In the genomic region with DNA sequence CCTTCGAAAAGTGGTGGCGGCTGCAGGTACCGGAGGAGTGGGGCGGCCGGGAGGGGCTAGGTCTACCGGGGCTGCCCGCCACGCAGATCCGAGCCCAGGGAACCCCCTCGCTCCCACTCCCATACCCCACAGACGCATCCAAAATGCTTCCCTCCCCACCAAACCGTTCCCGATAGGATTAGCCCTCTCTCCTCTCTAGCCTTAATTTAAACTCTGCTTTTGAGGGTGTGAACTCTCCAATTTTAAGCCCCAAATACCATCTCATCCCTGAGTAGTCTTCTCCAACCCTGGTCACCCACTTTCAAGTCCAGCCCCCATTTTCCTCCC, we compare ENCODE assay signal across 9 cellular contexts. TPM values are rescaled to one million over a fixed set of nuclear protein-coding genes. Genes with fewer than 3 reads are reported as not detected.
A peak's percentile ranks its signal among the peaks of the same experiment; 100 is the strongest.
DNase-seq lines count a peak whose midpoint lies in the region; ATAC-seq and TF ChIP-seq lines count a peak whose summit lies in the region.
"Had no signal": no experiment of that assay in that cellular context is flagged by ENCODE, and none has a peak within 500 bp of the region (broad histone marks: within the 10 kb centered on the region; RNA-seq: fewer than 3 reads in every experiment).

No MANE protein-coding gene starts in this region.

- H3K27me3 Mint-ChIP-seq in natural killer cell treated with Interleukin-12 subunit alpha and Interleukin-12 subunit beta and Interleukin-15 and Interleukin-18, amount 100 ng/mL, for 72 hours = peaks cover 18 to 25% of the 10 kb centered on the region in 2 donors

- H3K4me1 Mint-ChIP-seq in natural killer cell treated with Interleukin-12 subunit alpha and Interleukin-12 subunit beta and Interleukin-15 and Interleukin-18, amount 100 ng/mL, for 72 hours (ENCODE audit: low read depth in 2 of 2) = peaks cover 27 to 29% of the 10 kb centered on the region in 2 donors

- peaks cover 6% of the 10 kb centered on the region for H3K36me3 Mint-ChIP-seq in natural killer cell treated with Interleukin-12 subunit alpha and Interleukin-12 subunit beta and Interleukin-15 and Interleukin-18, amount 100 ng/mL, for 72 hours

- no peak overlapping the region for H3K27ac ChIP-seq in Karpas-422 (ENCODE audit: low read length)
- H3K27ac ChIP-seq in effector memory CD4-positive, alpha-beta T cell (ENCODE audit: insufficient read depth, low read length, poor library complexity, severe bottlenecking) = peak overlapping the region; percentile 48

- H3K4me2 ChIP-seq in Karpas-422 (ENCODE audit: low read depth, low read length, poor library complexity, severe bottlenecking) = peak overlapping the region; percentile 95

- peak overlapping the region; percentile 81 for H3K4me3 Mint-ChIP-seq in natural killer cell treated with Interleukin-12 subunit alpha and Interleukin-12 subunit beta and Interleukin-15 and Interleukin-18, amount 100 ng/mL, for 72 hours

- no peaks in the 10 kb centered on the region for H3K36me3 ChIP-seq in Karpas-422 (ENCODE audit: insufficient read depth, low read length)
- no peaks in the 10 kb centered on the region for H3K36me3 ChIP-seq in effector memory CD4-positive, alpha-beta T cell (ENCODE audit: control insufficient read depth, insufficient read depth, low read length)

- H3K4me3 ChIP-seq in AG10803 (ENCODE audit: low read length) = peak overlapping the region; percentile 66
- H3K4me3 ChIP-seq in Karpas-422 (ENCODE audit: low read length) = peak overlapping the region; percentile 74; the same call in 1 of the 2 replicates
- peak overlapping the region; percentile 84 for H3K4me3 ChIP-seq in effector memory CD4-positive, alpha-beta T cell (ENCODE audit: insufficient read depth, low read depth, low read length, poor library complexity, severe bottlenecking)

- no peaks in the 10 kb centered on the region for H3K9me2 ChIP-seq in Karpas-422 (replicated peaks; ENCODE audit: insufficient read depth, low read length)

- no peak for TF ChIP-seq CTCF in AG10803 (conservative IDR thresholded peaks at IDR 0.05; ENCODE audit: low read length)

- peak overlapping the region; percentile 69 for H3K9ac ChIP-seq in Karpas-422 (ENCODE audit: low read length)

- no peaks in the 10 kb centered on the region for H3K9me3 Mint-ChIP-seq in natural killer cell treated with Interleukin-12 subunit alpha and Interleukin-12 subunit beta and Interleukin-15 and Interleukin-18, amount 100 ng/mL, for 72 hours

- DNase-seq in AG10803 (ENCODE audit: low read depth) = no peak
- DNase-seq in Karpas-422 = no peak
- DNase-seq in effector memory CD4-positive, alpha-beta T cell = no peak
- no peak for DNase-seq in natural killer cell treated with Interleukin-12 subunit alpha and Interleukin-12 subunit beta and Interleukin-15 and Interleukin-18, amount 100 ng/mL, for 72 hours (ENCODE audit: low spot score)
- no peak for DNase-seq in occipital lobe (lab: John Stamatoyannopoulos, UW)
- DNase-seq in NCI-H524 treated with DMSO at 0.1 percent for 48 hours (lab: John Stamatoyannopoulos, UW) = no peak
- no peak for DNase-seq in stimulated activated naive CD4-positive, alpha-beta T cell treated with Interleukin-2 at 50 U/mL for 16 hours (lab: John Stamatoyannopoulos, UW)
- no peak for DNase-seq in activated CD4-positive, CD25-positive, alpha-beta regulatory T cell treated with anti-CD3 and anti-CD28 coated beads, Interleukin-2, amount 50 U/mL, for 72 hours

- peaks cover 14% of the 10 kb centered on the region for H3K4me1 ChIP-seq in Karpas-422 (ENCODE audit: low read length)
- H3K4me1 ChIP-seq in effector memory CD4-positive, alpha-beta T cell (ENCODE audit: control insufficient read depth, insufficient read depth, low read length, poor library complexity, severe bottlenecking) = peaks cover 5% of the 10 kb centered on the region

- no peaks in the 10 kb centered on the region for H4K20me1 ChIP-seq in Karpas-422 (ENCODE audit: insufficient read depth, low read depth, low read length)

- peak overlapping the region in 1 of 2 donors; percentile 71 for H3K27ac Mint-ChIP-seq in natural killer cell treated with Interleukin-12 subunit alpha and Interleukin-12 subunit beta and Interleukin-15 and Interleukin-18, amount 100 ng/mL, for 72 hours

- peak overlapping the region; percentile 98; the same call in 1 of the 2 replicates for H2AFZ ChIP-seq in Karpas-422 (ENCODE audit: low read length)

- no peak for ATAC-seq in natural killer cell treated with Interleukin-12 subunit alpha and Interleukin-12 subunit beta and Interleukin-15 and Interleukin-18, amount 100 ng/mL, for 72 hours

- H3K9me3 ChIP-seq in Karpas-422 (ENCODE audit: low read length) = no peaks in the 10 kb centered on the region
- no peaks in the 10 kb centered on the region for H3K9me3 ChIP-seq in effector memory CD4-positive, alpha-beta T cell (ENCODE audit: control insufficient read depth, low read length)

- no peaks in the 10 kb centered on the region for H3K79me2 ChIP-seq in Karpas-422 (ENCODE audit: low read length)

- H3K27me3 ChIP-seq in Karpas-422 (ENCODE audit: low read length) = peaks cover 4% of the 10 kb centered on the region; the same call in 1 of the 2 replicates
- H3K27me3 ChIP-seq in effector memory CD4-positive, alpha-beta T cell (replicated peaks; ENCODE audit: control insufficient read depth, insufficient read depth, low read length, poor library complexity, severe bottlenecking) = peaks cover 4% of the 10 kb centered on the region

RNA-seq across cellular contexts. Expression of a gene that starts 0.3 kb away (rescaled TPM):
- 1.3 and 2.2 TPM in 2 replicates for total RNA-seq in Karpas-422 (2014; rRNA removed; shearing (Covaris generic); ENCODE audit: low replicate concordance)
- total RNA-seq in natural killer cell treated with Interleukin-12 subunit alpha and Interleukin-12 subunit beta and Interleukin-15 and Interleukin-18, amount 100 ng/mL, for 72 hours = 10 to 100 TPM; 22.6 to 46.3 TPM
- total RNA-seq in occipital lobe = 1.2 TPM

RNA-seq across cellular contexts. Expression of a gene that starts 0.4 kb away (rescaled TPM):
- not detected in 2 replicates for total RNA-seq in Karpas-422 (2014; rRNA removed; shearing (Covaris generic); ENCODE audit: low replicate concordance)
- 1 to 10 TPM; 1.0 to 2.3 TPM for total RNA-seq in natural killer cell treated with Interleukin-12 subunit alpha and Interleukin-12 subunit beta and Interleukin-15 and Interleukin-18, amount 100 ng/mL, for 72 hours
- 0.31 TPM for total RNA-seq in occipital lobe

RNA-seq across cellular contexts. Expression of a gene that starts 8.8 kb away (rescaled TPM):
- 20.3 and 21.0 TPM in 2 replicates for total RNA-seq in Karpas-422 (2014; rRNA removed; shearing (Covaris generic); ENCODE audit: low replicate concordance)
- 10 to 100 TPM; 27.2 to 34.6 TPM for total RNA-seq in natural killer cell treated with Interleukin-12 subunit alpha and Interleukin-12 subunit beta and Interleukin-15 and Interleukin-18, amount 100 ng/mL, for 72 hours
- 5.6 TPM for total RNA-seq in occipital lobe

RNA-seq across cellular contexts. Expression of a gene that starts 29.6 kb away (rescaled TPM):
- 19.1 and 53.9 TPM in 2 replicates for total RNA-seq in Karpas-422 (2014; rRNA removed; shearing (Covaris generic); ENCODE audit: low replicate concordance)
- total RNA-seq in natural killer cell treated with Interleukin-12 subunit alpha and Interleukin-12 subunit beta and Interleukin-15 and Interleukin-18, amount 100 ng/mL, for 72 hours = 100 to 1,000 TPM; 834 to 935 TPM
- 10.5 TPM for total RNA-seq in occipital lobe

RNA-seq across cellular contexts. Expression of a gene that starts 31.7 kb away (rescaled TPM):
- not detected in 2 replicates for total RNA-seq in Karpas-422 (2014; rRNA removed; shearing (Covaris generic); ENCODE audit: low replicate concordance)
- total RNA-seq in natural killer cell treated with Interleukin-12 subunit alpha and Interleukin-12 subunit beta and Interleukin-15 and Interleukin-18, amount 100 ng/mL, for 72 hours = not detected
- not detected for total RNA-seq in occipital lobe
- total RNA-seq: pulmonary artery endothelial cell had no signal
